ENCODE assay signal across 1 cellular context in the genomic region with DNA sequence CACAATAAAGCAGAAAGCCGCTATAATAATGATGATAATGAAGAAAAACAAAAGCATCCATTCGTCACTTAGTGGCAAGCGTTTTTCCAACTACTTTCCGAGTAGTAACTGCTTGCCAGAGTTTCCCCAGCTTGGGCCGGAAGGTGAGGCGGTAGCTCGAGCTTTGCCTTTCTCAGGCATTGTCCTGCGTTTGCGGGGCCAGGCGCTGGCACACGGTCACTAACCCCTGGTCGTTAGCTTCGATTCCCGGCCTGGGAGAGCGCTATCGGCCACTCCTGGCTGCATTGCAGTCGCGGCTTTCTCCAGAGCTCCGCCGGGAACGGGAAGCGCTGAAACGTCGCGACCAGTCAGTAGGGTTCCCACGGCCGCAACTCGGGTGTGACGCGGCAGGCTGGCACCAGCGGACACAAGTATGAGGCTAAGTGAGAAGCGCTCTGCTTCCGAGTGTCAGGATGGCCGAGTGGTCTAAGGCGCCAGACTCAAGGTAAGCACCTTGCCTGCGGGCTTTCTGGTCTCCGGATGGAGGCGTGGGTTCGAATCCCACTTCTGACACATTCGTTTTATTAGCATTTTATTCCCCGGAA.
A peak's percentile ranks its signal among the peaks of the same experiment; 100 is the strongest.
TF ChIP-seq lines count a peak whose summit lies in the region.

No MANE protein-coding gene starts in this region.

TF ChIP-seq in K562, 482 proteins besides CTCF, POLR2A, EP300 and RAD21 (continued from another document and continues in another):
- TF ChIP-seq, protein P1, sequence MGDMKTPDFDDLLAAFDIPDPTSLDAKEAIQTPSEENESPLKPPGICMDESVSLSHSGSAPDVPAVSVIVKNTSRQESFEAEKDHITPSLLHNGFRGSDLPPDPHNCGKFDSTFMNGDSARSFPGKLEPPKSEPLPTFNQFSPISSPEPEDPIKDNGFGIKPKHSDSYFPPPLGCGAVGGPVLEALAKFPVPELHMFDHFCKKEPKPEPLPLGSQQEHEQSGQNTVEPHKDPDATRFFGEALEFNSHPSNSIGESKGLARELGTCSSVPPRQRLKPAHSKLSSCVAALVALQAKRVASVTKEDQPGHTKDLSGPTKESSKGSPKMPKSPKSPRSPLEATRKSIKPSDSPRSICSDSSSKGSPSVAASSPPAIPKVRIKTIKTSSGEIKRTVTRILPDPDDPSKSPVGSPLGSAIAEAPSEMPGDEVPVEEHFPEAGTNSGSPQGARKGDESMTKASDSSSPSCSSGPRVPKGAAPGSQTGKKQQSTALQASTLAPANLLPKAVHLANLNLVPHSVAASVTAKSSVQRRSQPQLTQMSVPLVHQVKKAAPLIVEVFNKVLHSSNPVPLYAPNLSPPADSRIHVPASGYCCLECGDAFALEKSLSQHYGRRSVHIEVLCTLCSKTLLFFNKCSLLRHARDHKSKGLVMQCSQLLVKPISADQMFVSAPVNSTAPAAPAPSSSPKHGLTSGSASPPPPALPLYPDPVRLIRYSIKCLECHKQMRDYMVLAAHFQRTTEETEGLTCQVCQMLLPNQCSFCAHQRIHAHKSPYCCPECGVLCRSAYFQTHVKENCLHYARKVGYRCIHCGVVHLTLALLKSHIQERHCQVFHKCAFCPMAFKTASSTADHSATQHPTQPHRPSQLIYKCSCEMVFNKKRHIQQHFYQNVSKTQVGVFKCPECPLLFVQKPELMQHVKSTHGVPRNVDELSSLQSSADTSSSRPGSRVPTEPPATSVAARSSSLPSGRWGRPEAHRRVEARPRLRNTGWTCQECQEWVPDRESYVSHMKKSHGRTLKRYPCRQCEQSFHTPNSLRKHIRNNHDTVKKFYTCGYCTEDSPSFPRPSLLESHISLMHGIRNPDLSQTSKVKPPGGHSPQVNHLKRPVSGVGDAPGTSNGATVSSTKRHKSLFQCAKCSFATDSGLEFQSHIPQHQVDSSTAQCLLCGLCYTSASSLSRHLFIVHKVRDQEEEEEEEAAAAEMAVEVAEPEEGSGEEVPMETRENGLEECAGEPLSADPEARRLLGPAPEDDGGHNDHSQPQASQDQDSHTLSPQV (IDR thresholded peaks at IDR 0.05) = no peak
- TF ChIP-seq, protein P2, sequence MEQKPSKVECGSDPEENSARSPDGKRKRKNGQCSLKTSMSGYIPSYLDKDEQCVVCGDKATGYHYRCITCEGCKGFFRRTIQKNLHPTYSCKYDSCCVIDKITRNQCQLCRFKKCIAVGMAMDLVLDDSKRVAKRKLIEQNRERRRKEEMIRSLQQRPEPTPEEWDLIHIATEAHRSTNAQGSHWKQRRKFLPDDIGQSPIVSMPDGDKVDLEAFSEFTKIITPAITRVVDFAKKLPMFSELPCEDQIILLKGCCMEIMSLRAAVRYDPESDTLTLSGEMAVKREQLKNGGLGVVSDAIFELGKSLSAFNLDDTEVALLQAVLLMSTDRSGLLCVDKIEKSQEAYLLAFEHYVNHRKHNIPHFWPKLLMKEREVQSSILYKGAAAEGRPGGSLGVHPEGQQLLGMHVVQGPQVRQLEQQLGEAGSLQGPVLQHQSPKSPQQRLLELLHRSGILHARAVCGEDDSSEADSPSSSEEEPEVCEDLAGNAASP (IDR thresholded peaks at IDR 0.05) = no peak
- peak; percentile 94 for TF ChIP-seq ZNF184 (CRISPR knock-in tag; IDR thresholded peaks at IDR 0.05)
- TF ChIP-seq ZNF174 (CRISPR knock-in tag; IDR thresholded peaks at IDR 0.05) = no peak
- TF ChIP-seq, protein P3, sequence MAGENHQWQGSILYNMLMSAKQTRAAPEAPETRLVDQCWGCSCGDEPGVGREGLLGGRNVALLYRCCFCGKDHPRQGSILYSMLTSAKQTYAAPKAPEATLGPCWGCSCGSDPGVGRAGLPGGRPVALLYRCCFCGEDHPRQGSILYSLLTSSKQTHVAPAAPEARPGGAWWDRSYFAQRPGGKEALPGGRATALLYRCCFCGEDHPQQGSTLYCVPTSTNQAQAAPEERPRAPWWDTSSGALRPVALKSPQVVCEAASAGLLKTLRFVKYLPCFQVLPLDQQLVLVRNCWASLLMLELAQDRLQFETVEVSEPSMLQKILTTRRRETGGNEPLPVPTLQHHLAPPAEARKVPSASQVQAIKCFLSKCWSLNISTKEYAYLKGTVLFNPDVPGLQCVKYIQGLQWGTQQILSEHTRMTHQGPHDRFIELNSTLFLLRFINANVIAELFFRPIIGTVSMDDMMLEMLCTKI (IDR thresholded peaks at IDR 0.05; ENCODE audit: partially characterized antibody) = no peak
- TF ChIP-seq EP400 (IDR thresholded peaks at IDR 0.05) = peak; percentile 42
- no peak for TF ChIP-seq BRCA1 (IDR thresholded peaks at IDR 0.05)
- no peak for TF ChIP-seq BRCA1 (CRISPR knock-in tag; IDR thresholded peaks at IDR 0.05)
- TF ChIP-seq XRCC5 (IDR thresholded peaks at IDR 0.05; ENCODE audit: low read depth, low read length) = peak; percentile 27; the same call in 1 of the 2 replicates
- TF ChIP-seq PML (IDR thresholded peaks at IDR 0.05; ENCODE audit: low read length) = peak; percentile 47; the same call in 1 of the 2 replicates
- TF ChIP-seq NCOA6 (IDR thresholded peaks at IDR 0.05) = no peak
- TF ChIP-seq, protein P4, sequence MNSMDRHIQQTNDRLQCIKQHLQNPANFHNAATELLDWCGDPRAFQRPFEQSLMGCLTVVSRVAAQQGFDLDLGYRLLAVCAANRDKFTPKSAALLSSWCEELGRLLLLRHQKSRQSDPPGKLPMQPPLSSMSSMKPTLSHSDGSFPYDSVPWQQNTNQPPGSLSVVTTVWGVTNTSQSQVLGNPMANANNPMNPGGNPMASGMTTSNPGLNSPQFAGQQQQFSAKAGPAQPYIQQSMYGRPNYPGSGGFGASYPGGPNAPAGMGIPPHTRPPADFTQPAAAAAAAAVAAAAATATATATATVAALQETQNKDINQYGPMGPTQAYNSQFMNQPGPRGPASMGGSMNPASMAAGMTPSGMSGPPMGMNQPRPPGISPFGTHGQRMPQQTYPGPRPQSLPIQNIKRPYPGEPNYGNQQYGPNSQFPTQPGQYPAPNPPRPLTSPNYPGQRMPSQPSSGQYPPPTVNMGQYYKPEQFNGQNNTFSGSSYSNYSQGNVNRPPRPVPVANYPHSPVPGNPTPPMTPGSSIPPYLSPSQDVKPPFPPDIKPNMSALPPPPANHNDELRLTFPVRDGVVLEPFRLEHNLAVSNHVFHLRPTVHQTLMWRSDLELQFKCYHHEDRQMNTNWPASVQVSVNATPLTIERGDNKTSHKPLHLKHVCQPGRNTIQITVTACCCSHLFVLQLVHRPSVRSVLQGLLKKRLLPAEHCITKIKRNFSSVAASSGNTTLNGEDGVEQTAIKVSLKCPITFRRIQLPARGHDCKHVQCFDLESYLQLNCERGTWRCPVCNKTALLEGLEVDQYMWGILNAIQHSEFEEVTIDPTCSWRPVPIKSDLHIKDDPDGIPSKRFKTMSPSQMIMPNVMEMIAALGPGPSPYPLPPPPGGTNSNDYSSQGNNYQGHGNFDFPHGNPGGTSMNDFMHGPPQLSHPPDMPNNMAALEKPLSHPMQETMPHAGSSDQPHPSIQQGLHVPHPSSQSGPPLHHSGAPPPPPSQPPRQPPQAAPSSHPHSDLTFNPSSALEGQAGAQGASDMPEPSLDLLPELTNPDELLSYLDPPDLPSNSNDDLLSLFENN (IDR thresholded peaks at IDR 0.05; ENCODE audit: low read depth in 2 of 2, low read length in 2 of 2) = peak in 1 of 2 experiments; percentile 7; a peak in 1 of 4 replicates
- TF ChIP-seq ILK (tag; IDR thresholded peaks at IDR 0.05; ENCODE audit: borderline replicate concordance, low read depth) = no peak
- TF ChIP-seq NELFE (IDR thresholded peaks at IDR 0.05; ENCODE audit: insufficient read depth, insufficient read length) = no peak
- TF ChIP-seq, protein P5, sequence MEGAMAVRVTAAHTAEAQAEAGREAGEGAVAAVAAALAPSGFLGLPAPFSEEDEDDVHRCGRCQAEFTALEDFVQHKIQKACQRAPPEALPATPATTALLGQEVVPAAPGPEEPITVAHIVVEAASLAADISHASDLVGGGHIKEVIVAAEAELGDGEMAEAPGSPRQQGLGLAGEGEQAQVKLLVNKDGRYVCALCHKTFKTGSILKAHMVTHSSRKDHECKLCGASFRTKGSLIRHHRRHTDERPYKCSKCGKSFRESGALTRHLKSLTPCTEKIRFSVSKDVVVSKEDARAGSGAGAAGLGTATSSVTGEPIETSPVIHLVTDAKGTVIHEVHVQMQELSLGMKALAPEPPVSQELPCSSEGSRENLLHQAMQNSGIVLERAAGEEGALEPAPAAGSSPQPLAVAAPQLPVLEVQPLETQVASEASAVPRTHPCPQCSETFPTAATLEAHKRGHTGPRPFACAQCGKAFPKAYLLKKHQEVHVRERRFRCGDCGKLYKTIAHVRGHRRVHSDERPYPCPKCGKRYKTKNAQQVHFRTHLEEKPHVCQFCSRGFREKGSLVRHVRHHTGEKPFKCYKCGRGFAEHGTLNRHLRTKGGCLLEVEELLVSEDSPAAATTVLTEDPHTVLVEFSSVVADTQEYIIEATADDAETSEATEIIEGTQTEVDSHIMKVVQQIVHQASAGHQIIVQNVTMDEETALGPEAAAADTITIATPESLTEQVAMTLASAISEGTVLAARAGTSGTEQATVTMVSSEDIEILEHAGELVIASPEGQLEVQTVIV (CRISPR knock-in tag; IDR thresholded peaks at IDR 0.05; ENCODE audit: borderline replicate concordance) = no peak
- TF ChIP-seq, protein P6, sequence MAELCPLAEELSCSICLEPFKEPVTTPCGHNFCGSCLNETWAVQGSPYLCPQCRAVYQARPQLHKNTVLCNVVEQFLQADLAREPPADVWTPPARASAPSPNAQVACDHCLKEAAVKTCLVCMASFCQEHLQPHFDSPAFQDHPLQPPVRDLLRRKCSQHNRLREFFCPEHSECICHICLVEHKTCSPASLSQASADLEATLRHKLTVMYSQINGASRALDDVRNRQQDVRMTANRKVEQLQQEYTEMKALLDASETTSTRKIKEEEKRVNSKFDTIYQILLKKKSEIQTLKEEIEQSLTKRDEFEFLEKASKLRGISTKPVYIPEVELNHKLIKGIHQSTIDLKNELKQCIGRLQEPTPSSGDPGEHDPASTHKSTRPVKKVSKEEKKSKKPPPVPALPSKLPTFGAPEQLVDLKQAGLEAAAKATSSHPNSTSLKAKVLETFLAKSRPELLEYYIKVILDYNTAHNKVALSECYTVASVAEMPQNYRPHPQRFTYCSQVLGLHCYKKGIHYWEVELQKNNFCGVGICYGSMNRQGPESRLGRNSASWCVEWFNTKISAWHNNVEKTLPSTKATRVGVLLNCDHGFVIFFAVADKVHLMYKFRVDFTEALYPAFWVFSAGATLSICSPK (IDR thresholded peaks at IDR 0.05; ENCODE audit: borderline replicate concordance) = no peak
- TF ChIP-seq NFRKB (IDR thresholded peaks at IDR 0.05; ENCODE audit: low read depth) = peak; percentile 45
- no peak for TF ChIP-seq BCL6 (CRISPR knock-in tag; IDR thresholded peaks at IDR 0.05)
- peak; percentile 91 for TF ChIP-seq POLR2G (IDR thresholded peaks at IDR 0.05; ENCODE audit: low read depth, low read length)
- TF ChIP-seq ZFP1 (CRISPR knock-in tag; IDR thresholded peaks at IDR 0.05) = no peak
- TF ChIP-seq, protein P7, sequence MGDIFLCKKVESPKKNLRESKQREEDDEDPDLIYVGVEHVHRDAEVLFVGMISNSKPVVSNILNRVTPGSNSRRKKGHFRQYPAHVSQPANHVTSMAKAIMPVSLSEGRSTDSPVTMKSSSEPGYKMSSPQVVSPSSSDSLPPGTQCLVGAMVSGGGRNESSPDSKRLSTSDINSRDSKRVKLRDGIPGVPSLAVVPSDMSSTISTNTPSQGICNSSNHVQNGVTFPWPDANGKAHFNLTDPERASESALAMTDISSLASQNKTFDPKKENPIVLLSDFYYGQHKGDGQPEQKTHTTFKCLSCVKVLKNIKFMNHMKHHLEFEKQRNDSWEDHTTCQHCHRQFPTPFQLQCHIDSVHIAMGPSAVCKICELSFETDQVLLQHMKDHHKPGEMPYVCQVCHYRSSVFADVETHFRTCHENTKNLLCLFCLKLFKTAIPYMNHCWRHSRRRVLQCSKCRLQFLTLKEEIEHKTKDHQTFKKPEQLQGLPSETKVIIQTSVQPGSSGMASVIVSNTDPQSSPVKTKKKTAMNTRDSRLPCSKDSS (IDR thresholded peaks at IDR 0.05; ENCODE audit: low read depth, partially characterized antibody) = no peak
- TF ChIP-seq, protein P8, sequence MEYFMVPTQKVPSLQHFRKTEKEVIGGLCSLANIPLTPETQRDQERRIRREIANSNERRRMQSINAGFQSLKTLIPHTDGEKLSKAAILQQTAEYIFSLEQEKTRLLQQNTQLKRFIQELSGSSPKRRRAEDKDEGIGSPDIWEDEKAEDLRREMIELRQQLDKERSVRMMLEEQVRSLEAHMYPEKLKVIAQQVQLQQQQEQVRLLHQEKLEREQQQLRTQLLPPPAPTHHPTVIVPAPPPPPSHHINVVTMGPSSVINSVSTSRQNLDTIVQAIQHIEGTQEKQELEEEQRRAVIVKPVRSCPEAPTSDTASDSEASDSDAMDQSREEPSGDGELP (CRISPR knock-in tag; IDR thresholded peaks at IDR 0.05; ENCODE audit: borderline replicate concordance) = peak; percentile 48; the same call in 1 of the 2 replicates
- TF ChIP-seq RHOXF2B (CRISPR knock-in tag; conservative IDR thresholded peaks at IDR 0.05) = no peak
- TF ChIP-seq, protein P9, sequence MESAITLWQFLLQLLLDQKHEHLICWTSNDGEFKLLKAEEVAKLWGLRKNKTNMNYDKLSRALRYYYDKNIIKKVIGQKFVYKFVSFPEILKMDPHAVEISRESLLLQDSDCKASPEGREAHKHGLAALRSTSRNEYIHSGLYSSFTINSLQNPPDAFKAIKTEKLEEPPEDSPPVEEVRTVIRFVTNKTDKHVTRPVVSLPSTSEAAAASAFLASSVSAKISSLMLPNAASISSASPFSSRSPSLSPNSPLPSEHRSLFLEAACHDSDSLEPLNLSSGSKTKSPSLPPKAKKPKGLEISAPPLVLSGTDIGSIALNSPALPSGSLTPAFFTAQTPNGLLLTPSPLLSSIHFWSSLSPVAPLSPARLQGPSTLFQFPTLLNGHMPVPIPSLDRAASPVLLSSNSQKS (CRISPR knock-in tag; IDR thresholded peaks at IDR 0.05) = no peak
- TF ChIP-seq NFYB (IDR thresholded peaks at IDR 0.05; ENCODE audit: extremely low read depth, insufficient read length) = no peak
- TF ChIP-seq SREBF1 (IDR thresholded peaks at IDR 0.05; ENCODE audit: borderline replicate concordance, low read depth, low read length) = peak; percentile 44; the same call in 1 of the 2 replicates
- TF ChIP-seq, protein P10, sequence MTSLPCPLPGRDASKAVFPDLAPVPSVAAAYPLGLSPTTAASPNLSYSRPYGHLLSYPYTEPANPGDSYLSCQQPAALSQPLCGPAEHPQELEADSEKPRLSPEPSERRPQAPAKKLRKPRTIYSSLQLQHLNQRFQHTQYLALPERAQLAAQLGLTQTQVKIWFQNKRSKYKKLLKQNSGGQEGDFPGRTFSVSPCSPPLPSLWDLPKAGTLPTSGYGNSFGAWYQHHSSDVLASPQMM (CRISPR knock-in tag; IDR thresholded peaks at IDR 0.05) = no peak
- TF ChIP-seq, protein P11, sequence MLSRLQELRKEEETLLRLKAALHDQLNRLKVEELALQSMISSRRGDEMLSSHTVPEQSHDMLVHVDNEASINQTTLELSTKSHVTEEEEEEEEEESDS (CRISPR knock-in tag; IDR thresholded peaks at IDR 0.05) = no peak
